ENCODE assay signal across 8 cellular contexts in the genomic region with DNA sequence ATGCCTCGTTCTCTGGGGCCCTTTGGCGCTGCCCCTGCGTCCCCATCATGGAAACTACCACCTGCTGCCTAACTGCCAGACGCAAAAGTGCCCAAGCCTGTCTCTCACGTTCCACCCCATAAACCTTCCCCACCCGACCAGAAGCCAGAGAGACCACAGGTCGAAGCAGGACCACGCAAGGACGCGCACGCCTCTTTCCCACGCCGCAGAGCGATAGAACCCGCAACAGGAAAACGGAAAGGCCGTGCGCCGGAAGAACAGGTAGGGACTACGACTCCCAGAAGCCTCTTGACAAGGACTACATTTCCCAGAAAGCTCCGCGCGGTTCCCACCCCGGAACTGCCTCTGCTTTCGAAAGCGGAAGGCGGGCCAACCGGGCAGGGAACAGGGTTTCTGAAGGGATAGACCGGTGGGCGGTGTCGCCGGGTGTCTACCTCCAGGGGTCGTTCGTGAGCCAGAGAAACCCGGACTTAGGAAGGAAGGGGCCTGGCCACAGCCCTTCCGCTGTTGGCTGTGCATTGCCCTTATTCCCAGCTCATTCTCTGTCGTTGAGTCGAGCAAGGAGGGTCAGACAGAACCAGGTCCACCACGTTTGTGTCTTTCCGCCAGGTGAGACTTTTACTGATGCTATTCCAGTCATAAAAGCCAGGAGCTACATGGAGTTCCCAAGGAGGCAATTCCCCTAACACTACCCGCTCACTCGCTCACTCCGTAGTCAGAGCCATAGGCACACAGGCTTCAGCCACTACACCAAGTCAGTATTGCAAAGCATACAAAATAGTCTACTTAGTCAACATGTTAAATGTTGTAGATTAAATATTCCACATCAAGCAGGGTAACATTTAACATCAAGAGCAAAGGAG. TPM values are rescaled to one million over a fixed set of nuclear protein-coding genes. Genes with fewer than 3 reads are reported as not detected.
A peak's percentile ranks its signal among the peaks of the same experiment; 100 is the strongest.
DNase-seq lines count a peak whose midpoint lies in the region; ATAC-seq, FAIRE-seq and TF ChIP-seq lines count a peak whose summit lies in the region.

No MANE protein-coding gene starts in this region.

- DNase-seq in Calu3 (peak; percentile 100), HTR-8/SVneo (ENCODE audit: insufficient read length, low spot score) (peak; percentile 95), NOMO-1 treated with DMSO at 0.1 percent for 48 hours (lab: John Stamatoyannopoulos, UW; ENCODE audit: unreplicated experiment) (peak; percentile 100), mesothelial cell of epicardium (ENCODE audit: low spot score in 2 of 2, unreplicated experiment in 2 of 2) (peak; percentile 95 to 97)
- DNase-seq in activated CD8-positive, alpha-beta memory T cell treated with anti-CD3 and anti-CD28 coated beads, Interleukin-2, amount 50 U/mL, for 1 hour (ENCODE audit: extremely low read depth) = peak; percentile 95
- peak; percentile 97 to 99 for DNase-seq in stimulated activated CD8-positive, alpha-beta memory T cell treated with anti-CD3 and anti-CD28 coated beads, Interleukin-15, amount 100 ng/mL, for 48 hours (ENCODE audit: low read depth in 2 of 2)

- H3K27ac Mint-ChIP-seq in Calu3 (ENCODE audit: unreplicated experiment) = peak overlapping the region; percentile 69
- H3K27ac Mint-ChIP-seq in mesothelial cell of epicardium = peak overlapping the region; percentile 92

- H3K4me3 Mint-ChIP-seq in Calu3 (ENCODE audit: low read depth, unreplicated experiment) = peak overlapping the region; percentile 81
- peak overlapping the region; percentile 97 for H3K4me3 Mint-ChIP-seq in mesothelial cell of epicardium

- H3K27me3 Mint-ChIP-seq in Calu3 (ENCODE audit: unreplicated experiment) = peaks cover 21% of the 10 kb centered on the region
- H3K27me3 Mint-ChIP-seq in mesothelial cell of epicardium (ENCODE audit: low read depth) = no peaks in the 10 kb centered on the region

- H3K9me3 Mint-ChIP-seq in Calu3 (ENCODE audit: low read depth, unreplicated experiment) (no peaks in the 10 kb centered on the region), mesothelial cell of epicardium (no peaks in the 10 kb centered on the region)

- peak; percentile 82 for TF ChIP-seq CTCF in Calu3 (IDR thresholded peaks at IDR 0.05; ENCODE audit: unreplicated experiment)
- peak; percentile 55 for TF ChIP-seq CTCF in mesothelial cell of epicardium (IDR thresholded peaks at IDR 0.05; ENCODE audit: unreplicated experiment)

- FAIRE-seq in HTR-8/SVneo (lab: Jason Lieb, UNC) (no peak), endometrium (lab: Jason Lieb, UNC) (peak; percentile 59)

- intact Hi-C loops in Calu3 (cut with micrococcal nuclease; ENCODE audit: unreplicated experiment) = loop anchor here (1.0 to 2.0 kb wide), 3 partner anchors 49 to 141 kb away; no protein-coding TSS in a partner anchor

- BruUV-seq in Calu3 (replicated peaks; lab: Mats Ljungman, UMichigan) = TSS peak; percentile 96

- CTCF ChIA-PET in Calu3 (lab: Charles Lee) = interaction anchor here (0.7 to 2.5 kb wide), 32 partner anchors 10 to 918 kb away, joined by 3 to 54 read pairs (median 5); partner anchors contain the start of genes PXYLP1, RASA2 and ZBTB38

- H3K36me3 Mint-ChIP-seq in Calu3 (ENCODE audit: insufficient read depth, unreplicated experiment) (peaks cover 21% of the 10 kb centered on the region), mesothelial cell of epicardium (no peaks in the 10 kb centered on the region)

- peak; percentile 98 for ATAC-seq in GM21367 (IDR thresholded peaks at IDR 0.05; ENCODE audit: unreplicated experiment)

- peaks cover 39% of the 10 kb centered on the region for H3K4me1 Mint-ChIP-seq in Calu3 (ENCODE audit: low read depth, unreplicated experiment)
- H3K4me1 Mint-ChIP-seq in mesothelial cell of epicardium = peaks cover 22% of the 10 kb centered on the region

RNA-seq across cellular contexts. Expression of gene ZBTB38, which starts 56.6 kb away (rescaled TPM):
- total RNA-seq in Calu3 (2022) = 95.9 and 99.1 TPM in 2 replicates
- total RNA-seq in mesothelial cell of epicardium = 44.4 to 46.7 TPM (median 46.3 TPM) in 3 replicates

Comparison
In these comparisons a context has a peak if more than half of its experiments do, and no peak if none do; other contexts are left out.
1. Peak in every context shown above with its lines: DNase-seq and ATAC-seq.